In the genomic region with DNA sequence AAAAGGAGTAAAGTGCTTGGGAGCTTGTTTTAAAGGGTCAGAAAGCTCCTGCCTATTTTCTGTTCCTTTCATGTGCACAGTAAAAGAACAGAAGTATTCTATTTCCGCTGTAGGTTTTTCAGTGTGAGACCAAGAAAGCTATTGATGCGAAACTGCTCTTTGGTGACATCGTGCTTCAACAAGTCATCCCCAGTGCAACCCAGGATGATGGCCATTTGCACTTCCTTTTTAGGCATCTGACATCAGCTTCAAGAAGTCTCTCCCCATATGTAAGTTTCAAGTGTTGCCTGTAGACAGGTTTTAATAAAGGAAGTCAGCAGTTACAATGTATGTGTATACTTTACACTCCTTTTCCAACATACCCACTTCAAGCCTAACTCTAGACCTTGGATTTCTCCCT, we compare ENCODE assay signal across 17 cellular contexts.
DNase-seq lines count a peak whose midpoint lies in the region; ATAC-seq, FAIRE-seq and TF ChIP-seq lines count a peak whose summit lies in the region.
"Had no signal": no experiment of that assay in that cellular context is flagged by ENCODE, and none has a peak within 500 bp of the region (broad histone marks: within the 10 kb centered on the region; RNA-seq: fewer than 3 reads in every experiment).

No MANE protein-coding gene starts in this region.

- no peak overlapping the region for H2BK15ac ChIP-seq in H1 (ENCODE audit: low read length)

- no peaks in the 10 kb centered on the region for H4K20me1 ChIP-seq in H1 (replicated peaks in 1 of 2; ENCODE audit: control insufficient read depth in 1 of 2, insufficient read depth in 2 of 2, low read length in 2 of 2)

- no peaks in the 10 kb centered on the region for H3K9me3 ChIP-seq in H1 (ENCODE audit: insufficient read depth in 2 of 2, low read depth in 1 of 2, low read length in 1 of 2)
- H3K9me3 ChIP-seq: SJSA1, vagina had no signal

- no peak overlapping the region for H3K9ac ChIP-seq in H1 (replicated peaks in 1 of 4; ENCODE audit: extremely low read depth in 1 of 4, low read depth in 3 of 4, low read length in 3 of 4)

- no peak overlapping the region for H3K23ac ChIP-seq in H1 (ENCODE audit: insufficient read length)

- TF ChIP-seq EP300 in H1 (IDR thresholded peaks at IDR 0.05; ENCODE audit: borderline replicate concordance in 1 of 2, low read depth in 2 of 2, low read length in 2 of 2) = no peak

- no peaks in the 10 kb centered on the region for H3K27me3 ChIP-seq in H1 (replicated peaks in 1 of 4; ENCODE audit: control insufficient read depth in 3 of 4, extremely low read depth in 1 of 4, insufficient read depth in 3 of 4, low read length in 3 of 4)
- H3K27me3 ChIP-seq: SJSA1, vagina had no signal

- H2AK5ac ChIP-seq in H1 (ENCODE audit: low read depth, low read length) = no peak overlapping the region

- no peak overlapping the region for H3K56ac ChIP-seq in H1 (replicated peaks; ENCODE audit: insufficient read length, low read depth, low read length)

- no peak overlapping the region for H2BK5ac ChIP-seq in H1 (ENCODE audit: low read depth, low read length)

- TF ChIP-seq RAD21 in H1 (IDR thresholded peaks at IDR 0.05 in 1 of 2, conservative IDR thresholded peaks at IDR 0.05 in 1 of 2; ENCODE audit: low read depth in 2 of 2, low read length in 2 of 2) = no peak

- FAIRE-seq in H1 (lab: Jason Lieb, UNC) = peak; percentile 13
- FAIRE-seq: islet of Langerhans had no signal

- H2BK120ac ChIP-seq in H1 (replicated peaks; ENCODE audit: low read depth, low read length) = no peak overlapping the region

- 92% methylated on average over 3 of the region's 3 CpGs; no CpG with 5 or more reads in 1 of the 2 experiments for WGBS in H1 (ENCODE audit: extremely low coverage in 1 of 2, insufficient coverage in 1 of 2, insufficient read length in 1 of 2, insufficient replicate concordance in 2 of 2, low coverage in 1 of 2, low lambda C conversion rate in 2 of 2, missing lambda C conversion rate in 1 of 2), 2 experiments

- no peak overlapping the region for H3K27ac ChIP-seq in H1 (ENCODE audit: low read depth, low read length)
- H3K27ac ChIP-seq: epithelial cell of prostate, SJSA1, vagina had no signal

- no peak for TF ChIP-seq CTCF in H1 (IDR thresholded peaks at IDR 0.05; ENCODE audit: control extremely low read depth in 1 of 3, insufficient read depth in 1 of 3, low read depth in 1 of 3, low read length in 3 of 3)

- no peaks in the 10 kb centered on the region for H3K36me3 ChIP-seq in H1 (ENCODE audit: control insufficient read depth in 2 of 4, insufficient read depth in 4 of 4, low read length in 3 of 4)
- H3K36me3 ChIP-seq: SJSA1, vagina had no signal

- CTCF ChIA-PET in H1 (lab: Charles Lee; ENCODE audit: partially characterized antibody) = interaction anchor here (0.6 to 1.9 kb wide), 3 partner anchors 13 to 42 kb away, joined by 3 to 5 read pairs (median 4); no protein-coding TSS in a partner anchor

- no peak overlapping the region for H4K91ac ChIP-seq in H1 (replicated peaks; ENCODE audit: insufficient read length, low read length)

- H3K23me2 ChIP-seq in H1 (ENCODE audit: low read depth, low read length) = no peaks in the 10 kb centered on the region

- no peak overlapping the region for H3K4me3 ChIP-seq in H1 (ENCODE audit: extremely low read depth in 1 of 4, insufficient read depth in 2 of 4, low read depth in 3 of 4, low read length in 4 of 4)
- H3K4me3 ChIP-seq: SJSA1, vagina had no signal

- DNase-seq in H1 (ENCODE audit: low read depth in 1 of 2, low spot score in 2 of 2) (no peak), HuH-7.5 (ENCODE audit: low spot score) (no peak), DMS114 treated with DMSO at 0.1 percent for 48 hours (lab: John Stamatoyannopoulos, UW; ENCODE audit: unreplicated experiment) (no peak), NOMO-1 treated with dmso at 0.1 percent for 144 hours (lab: John Stamatoyannopoulos, UW; ENCODE audit: unreplicated experiment) (no peak)
- DNase-seq: activated CD4-positive, alpha-beta memory T cell treated with anti-CD3 and anti-CD28 coated beads for 36 hours; amygdala; EL; HFFc6; NCI-H187 treated with DMSO at 0.1 percent for 48 hours; nucleus accumbens had no signal

- H3K4me1 ChIP-seq in H1 (replicated peaks in 1 of 4; ENCODE audit: control insufficient read depth in 3 of 4, insufficient read depth in 4 of 4, low read length in 3 of 4) = no peaks in the 10 kb centered on the region; a peak in 1 of 7 replicates
- H3K4me1 ChIP-seq: vagina had no signal

- H3K79me1 ChIP-seq in H1 (ENCODE audit: low read depth, low read length) = no peaks in the 10 kb centered on the region

- no peak overlapping the region for H2AFZ ChIP-seq in H1 (ENCODE audit: low read length)

- no peak for TF ChIP-seq POLR2A in H1 (IDR thresholded peaks at IDR 0.05; ENCODE audit: control extremely low read depth in 1 of 2, low read depth in 2 of 2, low read length in 2 of 2)

- H3K14ac ChIP-seq in H1 (ENCODE audit: insufficient read length) = no peak overlapping the region

- no peak overlapping the region for H2BK20ac ChIP-seq in H1 (ENCODE audit: low read length)

- ATAC-seq in GM18867 (IDR thresholded peaks at IDR 0.05; ENCODE audit: unreplicated experiment) = peak; percentile 96
- ATAC-seq in GM21529 (IDR thresholded peaks at IDR 0.05; ENCODE audit: unreplicated experiment) = peak; percentile 67
- ATAC-seq in HG03280 (IDR thresholded peaks at IDR 0.05; ENCODE audit: unreplicated experiment) = peak; percentile 95

- H3K4me2 ChIP-seq in H1 (ENCODE audit: insufficient read depth in 1 of 2, low read depth in 2 of 2, low read length in 2 of 2) = no peak overlapping the region

- H3K4ac ChIP-seq in H1 (replicated peaks; ENCODE audit: insufficient read length, low read depth, low read length) = no peak overlapping the region

- no peak overlapping the region for H4K8ac ChIP-seq in H1 (ENCODE audit: extremely low read depth, insufficient read depth, low read length)

- H3K18ac ChIP-seq in H1 (ENCODE audit: extremely low read depth, low read length) = no peak overlapping the region

- H2BK12ac ChIP-seq in H1 (ENCODE audit: low read depth, low read length) = no peak overlapping the region

- POLR2A ChIA-PET in H1 (lab: Charles Lee; ENCODE audit: partially characterized antibody) = no interaction called here

- H4K5ac ChIP-seq in H1 (ENCODE audit: insufficient read length, low read depth, low read length) = no peak overlapping the region

- no peaks in the 10 kb centered on the region for H3K79me2 ChIP-seq in H1 (ENCODE audit: control insufficient read depth in 1 of 2, insufficient read depth in 2 of 2, low read length in 2 of 2)

TF ChIP-seq in H1, 55 proteins besides CTCF, POLR2A, EP300 and RAD21:
- no peak for TF ChIP-seq JUN (IDR thresholded peaks at IDR 0.05; ENCODE audit: low read depth, low read length)
- no peak for TF ChIP-seq KDM1A (IDR thresholded peaks at IDR 0.05; ENCODE audit: borderline replicate concordance, low read length)
- TF ChIP-seq SP1 (IDR thresholded peaks at IDR 0.05; ENCODE audit: low read depth, low read length) = no peak
- no peak for TF ChIP-seq MAFK (IDR thresholded peaks at IDR 0.05; ENCODE audit: low read depth, low read length)
- TF ChIP-seq CREB1 (IDR thresholded peaks at IDR 0.05) = 0 out of 2 replicates have a peak, but pooled peaks have one; percentile 16
